ENCODE assay signal across 8 cellular contexts in the genomic region with DNA sequence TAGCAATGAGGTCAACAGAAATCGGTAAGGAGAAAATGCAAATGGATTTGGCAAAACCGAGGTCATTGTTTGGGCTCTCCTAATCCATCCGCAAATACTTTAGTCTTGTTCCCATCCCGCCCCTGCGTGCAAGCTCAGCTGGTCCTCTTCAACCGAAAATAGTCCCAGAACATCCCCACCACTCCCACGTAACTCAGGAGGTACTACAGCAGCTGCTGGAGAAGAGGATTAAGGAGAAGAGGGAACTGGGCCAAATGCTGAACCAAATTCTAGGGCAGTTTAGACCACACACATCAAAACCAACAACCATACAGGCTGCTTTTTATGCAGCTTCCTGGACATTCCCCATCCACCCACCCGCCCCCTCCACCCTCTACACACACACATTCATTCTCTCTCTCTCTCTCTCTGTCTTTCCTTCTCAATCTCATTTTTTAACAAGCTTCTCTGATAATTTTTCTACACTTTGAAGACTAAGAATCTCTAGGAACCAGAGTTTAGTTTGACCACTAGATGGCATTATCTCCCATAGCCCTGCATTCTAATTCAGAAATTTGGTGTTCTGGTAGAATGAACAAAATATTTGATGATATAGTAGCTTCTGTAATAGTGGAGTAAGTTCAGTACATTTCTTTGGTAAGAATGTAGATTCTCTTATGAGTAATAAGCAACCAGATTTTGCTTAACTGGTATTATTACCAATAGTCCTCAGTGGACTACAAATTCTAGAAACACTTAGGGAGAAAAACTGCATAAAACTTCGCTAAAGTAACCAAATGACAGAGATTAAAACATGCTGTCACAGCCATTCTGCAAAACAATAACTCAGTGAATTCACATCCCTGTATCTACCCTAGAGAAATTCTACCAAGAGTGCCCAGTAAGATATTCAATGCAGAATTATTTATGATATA. TPM values are rescaled to one million over a fixed set of nuclear protein-coding genes. Genes with fewer than 3 reads are reported as not detected.
DNase-seq lines count a peak whose midpoint lies in the region; ATAC-seq and TF ChIP-seq lines count a peak whose summit lies in the region.

No MANE protein-coding gene starts in this region.

- ATAC-seq in upper lobe of right lung (peak; percentile 50), GM21529 (IDR thresholded peaks at IDR 0.05; ENCODE audit: unreplicated experiment) (no peak), HG03135 (IDR thresholded peaks at IDR 0.05; ENCODE audit: unreplicated experiment) (no peak)

- H3K4me1 ChIP-seq in upper lobe of right lung: no peaks in the 10 kb centered on the region

- no peak overlapping the region for H3K4me3 ChIP-seq in upper lobe of right lung

- peak; percentile 38; the same call in 1 of the 2 replicates for TF ChIP-seq CTCF in GM12874 (IDR thresholded peaks at IDR 0.05; ENCODE audit: insufficient read depth, low read depth, low read length)
- TF ChIP-seq CTCF in upper lobe of right lung (IDR thresholded peaks at IDR 0.05): peak; percentile 76

- H3K27me3 ChIP-seq in upper lobe of right lung: no peaks in the 10 kb centered on the region

- H3K36me3 ChIP-seq in upper lobe of right lung: no peaks in the 10 kb centered on the region

- no peaks in the 10 kb centered on the region for H3K9me3 ChIP-seq in upper lobe of right lung

- no peak overlapping the region for H3K27ac ChIP-seq in upper lobe of right lung

- DNase-seq in AG08395 (ENCODE audit: low spot score) (peak; percentile 52), NCI-H446 (lab: John Stamatoyannopoulos, UW) (peak; percentile 24 to 68), T47D (ENCODE audit: low read depth in 1 of 2, low spot score in 1 of 2) (peak; percentile 18 to 39), kidney tubule cell (ENCODE audit: low spot score) (peak; percentile 63), upper lobe of right lung (no peak)

- intact Hi-C loops in upper lobe of right lung (cut with DNase I): no loop called here

- in situ Hi-C loops in T47D (cut with HindIII; ENCODE audit: low pct_unique_long_range_greater_than_20kb, low sequenced_read_pairs): no loop called here

RNA-seq across cellular contexts. Expression of a gene that starts 52.1 kb away (rescaled TPM):
- 1.2 TPM for total RNA-seq in upper lobe of right lung
